Comparison of ENCODE assay signal across 8 cellular contexts in genomic region chr10:102729090-102730026, GRCh38. TPM values are rescaled to one million over a fixed set of nuclear protein-coding genes. Genes with fewer than 3 reads are reported as not detected.
DNase-seq lines count a peak whose midpoint lies in the region; ATAC-seq and TF ChIP-seq lines count a peak whose summit lies in the region.

No MANE protein-coding gene starts in this region.

- intact Hi-C loops in cardiac septum (cut with DNase I) (loop anchor here (2.0 to 10.0 kb wide), 4 partner anchors 108 to 515 kb away; partner anchors contain the start of genes CYP17A1 and RPEL1), posterior cingulate gyrus (cut with DNase I) (loop anchor here (5.0 to 10.0 kb wide), 2 partner anchors 173 to 335 kb away; no protein-coding TSS in a partner anchor)

- POLR2A ChIA-PET in activated naive CD8-positive, alpha-beta T cell treated with anti-CD3 and anti-CD28 coated beads, Interleukin-2, amount 10 ng/mL, durations not matched to agents 7 days and 5 days (lab: Charles Lee), result no interaction called here

- H3K27me3 Mint-ChIP-seq in activated naive CD8-positive, alpha-beta T cell treated with anti-CD3 and anti-CD28 coated beads, Interleukin-2, amount 10 ng/mL, durations not matched to agents 7 days and 5 days, result no peaks in the 10 kb centered on the region

- H3K9me3 Mint-ChIP-seq in activated naive CD8-positive, alpha-beta T cell treated with anti-CD3 and anti-CD28 coated beads, Interleukin-2, amount 10 ng/mL, durations not matched to agents 7 days and 5 days, result no peaks in the 10 kb centered on the region

- peaks cover 2% of the 10 kb centered on the region for H3K36me3 Mint-ChIP-seq in activated naive CD8-positive, alpha-beta T cell treated with anti-CD3 and anti-CD28 coated beads, Interleukin-2, amount 10 ng/mL, durations not matched to agents 7 days and 5 days

- no peak overlapping the region for H3K4me3 Mint-ChIP-seq in activated naive CD8-positive, alpha-beta T cell treated with anti-CD3 and anti-CD28 coated beads, Interleukin-2, amount 10 ng/mL, durations not matched to agents 7 days and 5 days

- peak; percentile 100 for ATAC-seq in SK-N-SH treated with all-trans-retinoic acid at 6 μM for 48 hours
- ATAC-seq in activated naive CD8-positive, alpha-beta T cell treated with anti-CD3 and anti-CD28 coated beads, Interleukin-2, amount 10 ng/mL, durations not matched to agents 7 days and 5 days (ENCODE audit: low read depth), result peak; percentile 82
- no peak for ATAC-seq in GM21515 (IDR thresholded peaks at IDR 0.05; ENCODE audit: unreplicated experiment)
- ATAC-seq in HG02759 (IDR thresholded peaks at IDR 0.05; ENCODE audit: unreplicated experiment), result no peak

- DNase-seq in DMS153 treated with DMSO at 0.1 percent for 48 hours (lab: John Stamatoyannopoulos, UW; ENCODE audit: unreplicated experiment), result peak; percentile 42
- DNase-seq in HT1080 (ENCODE audit: low read depth), result peak; percentile 71
- peak; percentile 80 for DNase-seq in activated naive CD8-positive, alpha-beta T cell treated with anti-CD3 and anti-CD28 coated beads, Interleukin-2, amount 10 ng/mL, durations not matched to agents 7 days and 5 days
- peak; percentile 95 for DNase-seq in cardiac septum (ENCODE audit: low spot score)
- peak; percentile 67 to 98 (median 91) for DNase-seq in posterior cingulate gyrus

- peak overlapping the region; percentile 65 for H3K27ac Mint-ChIP-seq in activated naive CD8-positive, alpha-beta T cell treated with anti-CD3 and anti-CD28 coated beads, Interleukin-2, amount 10 ng/mL, durations not matched to agents 7 days and 5 days

- peaks cover 17% of the 10 kb centered on the region for H3K4me1 Mint-ChIP-seq in activated naive CD8-positive, alpha-beta T cell treated with anti-CD3 and anti-CD28 coated beads, Interleukin-2, amount 10 ng/mL, durations not matched to agents 7 days and 5 days

TF ChIP-seq in SK-N-SH treated with all-trans-retinoic acid at 6 μM for 48 hours, 23 proteins besides CTCF, POLR2A, EP300 and RAD21:
- TF ChIP-seq ZC3H10 (CRISPR knock-in tag; IDR thresholded peaks at IDR 0.05), result no peak
- no peak for TF ChIP-seq ESRRG (CRISPR knock-in tag; IDR thresholded peaks at IDR 0.05)
- TF ChIP-seq SNAI2 (CRISPR knock-in tag; IDR thresholded peaks at IDR 0.05), result no peak
- TF ChIP-seq, protein P1, sequence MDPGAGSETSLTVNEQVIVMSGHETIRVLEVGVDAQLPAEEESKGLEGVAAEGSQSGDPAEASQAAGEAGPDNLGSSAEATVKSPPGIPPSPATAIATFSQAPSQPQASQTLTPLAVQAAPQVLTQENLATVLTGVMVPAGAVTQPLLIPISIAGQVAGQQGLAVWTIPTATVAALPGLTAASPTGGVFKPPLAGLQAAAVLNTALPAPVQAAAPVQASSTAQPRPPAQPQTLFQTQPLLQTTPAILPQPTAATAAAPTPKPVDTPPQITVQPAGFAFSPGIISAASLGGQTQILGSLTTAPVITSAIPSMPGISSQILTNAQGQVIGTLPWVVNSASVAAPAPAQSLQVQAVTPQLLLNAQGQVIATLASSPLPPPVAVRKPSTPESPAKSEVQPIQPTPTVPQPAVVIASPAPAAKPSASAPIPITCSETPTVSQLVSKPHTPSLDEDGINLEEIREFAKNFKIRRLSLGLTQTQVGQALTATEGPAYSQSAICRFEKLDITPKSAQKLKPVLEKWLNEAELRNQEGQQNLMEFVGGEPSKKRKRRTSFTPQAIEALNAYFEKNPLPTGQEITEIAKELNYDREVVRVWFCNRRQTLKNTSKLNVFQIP (CRISPR knock-in tag; IDR thresholded peaks at IDR 0.05; ENCODE audit: borderline replicate concordance, low read depth), result no peak
- no peak for TF ChIP-seq CREB5 (CRISPR knock-in tag; IDR thresholded peaks at IDR 0.05; ENCODE audit: low read depth)
- TF ChIP-seq, protein P2, sequence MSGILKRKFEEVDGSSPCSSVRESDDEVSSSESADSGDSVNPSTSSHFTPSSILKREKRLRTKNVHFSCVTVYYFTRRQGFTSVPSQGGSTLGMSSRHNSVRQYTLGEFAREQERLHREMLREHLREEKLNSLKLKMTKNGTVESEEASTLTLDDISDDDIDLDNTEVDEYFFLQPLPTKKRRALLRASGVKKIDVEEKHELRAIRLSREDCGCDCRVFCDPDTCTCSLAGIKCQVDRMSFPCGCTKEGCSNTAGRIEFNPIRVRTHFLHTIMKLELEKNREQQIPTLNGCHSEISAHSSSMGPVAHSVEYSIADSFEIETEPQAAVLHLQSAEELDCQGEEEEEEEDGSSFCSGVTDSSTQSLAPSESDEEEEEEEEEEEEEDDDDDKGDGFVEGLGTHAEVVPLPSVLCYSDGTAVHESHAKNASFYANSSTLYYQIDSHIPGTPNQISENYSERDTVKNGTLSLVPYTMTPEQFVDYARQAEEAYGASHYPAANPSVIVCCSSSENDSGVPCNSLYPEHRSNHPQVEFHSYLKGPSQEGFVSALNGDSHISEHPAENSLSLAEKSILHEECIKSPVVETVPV (CRISPR knock-in tag; IDR thresholded peaks at IDR 0.05), result no peak
- TF ChIP-seq TOX (CRISPR knock-in tag; IDR thresholded peaks at IDR 0.05; ENCODE audit: borderline replicate concordance), result no peak
- TF ChIP-seq RARB (CRISPR knock-in tag; IDR thresholded peaks at IDR 0.05), result no peak
- TF ChIP-seq CSDC2 (CRISPR knock-in tag; IDR thresholded peaks at IDR 0.05), result no peak
- no peak for TF ChIP-seq ARNTL (CRISPR knock-in tag; IDR thresholded peaks at IDR 0.05; ENCODE audit: borderline replicate concordance, low read depth)
- no peak for TF ChIP-seq ZNF565 (CRISPR knock-in tag; conservative IDR thresholded peaks at IDR 0.05; ENCODE audit: low read depth)
- no peak for TF ChIP-seq ISL1 (CRISPR knock-in tag; IDR thresholded peaks at IDR 0.05)
- no peak for TF ChIP-seq ZNF8 (CRISPR knock-in tag; IDR thresholded peaks at IDR 0.05)
- TF ChIP-seq OSR1 (CRISPR knock-in tag; IDR thresholded peaks at IDR 0.05), result no peak
- no peak for TF ChIP-seq PATZ1 (CRISPR knock-in tag; IDR thresholded peaks at IDR 0.05; ENCODE audit: borderline replicate concordance)
- TF ChIP-seq TCF4 (CRISPR knock-in tag; IDR thresholded peaks at IDR 0.05; ENCODE audit: borderline replicate concordance), result no peak
- no peak for TF ChIP-seq PPARA (CRISPR knock-in tag; IDR thresholded peaks at IDR 0.05; ENCODE audit: borderline replicate concordance)

RNA-seq across cellular contexts. Expression of gene WBP1L, which starts 14.4 kb away (rescaled TPM):
- total RNA-seq in HT1080 (2014; rRNA removed; shearing (Covaris generic)), result 19.0 and 25.7 TPM in 2 replicates
- polyA plus RNA-seq in HT1080 (2015; cell fraction: cytosol; rRNA removed), result 26.4 and 30.8 TPM in 2 replicates
- 13.4 and 14.4 TPM in 2 replicates for polyA plus RNA-seq in HT1080 (2015; cell fraction: nucleus; rRNA removed)
- 10 to 100 TPM; 31.0 to 31.4 TPM for total RNA-seq in activated naive CD8-positive, alpha-beta T cell treated with anti-CD3 and anti-CD28 coated beads, Interleukin-2, amount 10 ng/mL, durations not matched to agents 7 days and 5 days
- 19.2 TPM for total RNA-seq in cardiac septum

RNA-seq across cellular contexts. Expression of gene SFXN2, which starts 14.9 kb away (rescaled TPM):
- 18.8 and 18.9 TPM in 2 replicates for total RNA-seq in HT1080 (2014; rRNA removed; shearing (Covaris generic))
- polyA plus RNA-seq in HT1080 (2015; cell fraction: cytosol; rRNA removed), result 7.2 and 9.4 TPM in 2 replicates
- 18.3 and 21.1 TPM in 2 replicates for polyA plus RNA-seq in HT1080 (2015; cell fraction: nucleus; rRNA removed)
- total RNA-seq in activated naive CD8-positive, alpha-beta T cell treated with anti-CD3 and anti-CD28 coated beads, Interleukin-2, amount 10 ng/mL, durations not matched to agents 7 days and 5 days, result 10 to 100 TPM; 19.4 to 21.1 TPM
- 2.8 TPM for total RNA-seq in cardiac septum

RNA-seq across cellular contexts. Expression of gene ARL3, which starts 15.2 kb away (rescaled TPM):
- 5.4 and 5.6 TPM in 2 replicates for total RNA-seq in HT1080 (2014; rRNA removed; shearing (Covaris generic))
- 4.6 TPM in 2 replicates for polyA plus RNA-seq in HT1080 (2015; cell fraction: cytosol; rRNA removed)
- 2.3 and 3.2 TPM in 2 replicates for polyA plus RNA-seq in HT1080 (2015; cell fraction: nucleus; rRNA removed)
- total RNA-seq in activated naive CD8-positive, alpha-beta T cell treated with anti-CD3 and anti-CD28 coated beads, Interleukin-2, amount 10 ng/mL, durations not matched to agents 7 days and 5 days, result 1 to 10 TPM; 4.6 TPM
- total RNA-seq in cardiac septum, result 13.1 TPM

Comparison
In these comparisons a context has a peak if more than half of its experiments do, and no peak if none do; other contexts are left out.
1. DNase-seq: peak in every context shown above with its lines; median percentile 95 in cardiac septum; 91 in posterior cingulate gyrus; 80 in activated naive CD8-positive, alpha-beta T cell treated with anti-CD3 and anti-CD28 coated beads, Interleukin-2, amount 10 ng/mL, durations not matched to agents 7 days and 5 days; 71 in HT1080; 42 in DMS153 treated with DMSO at 0.1 percent for 48 hours.
2. ATAC-seq: peak in SK-N-SH treated with all-trans-retinoic acid at 6 μM for 48 hours (single experiment) and activated naive CD8-positive, alpha-beta T cell treated with anti-CD3 and anti-CD28 coated beads, Interleukin-2, amount 10 ng/mL, durations not matched to agents 7 days and 5 days (single experiment); none in GM21515 (single experiment) and HG02759 (single experiment).